Comparison of ENCODE assay signal across 1 cellular context in genomic region chr1:87115317-87115885, GRCh38.
TF ChIP-seq lines count a peak whose summit lies in the region.

No MANE protein-coding gene starts in this region.

TF ChIP-seq in HEK293, 187 proteins besides CTCF, POLR2A, EP300 and RAD21 (continued from another document):
- TF ChIP-seq ZNF654 (tag by site-specific recombination; IDR thresholded peaks at IDR 0.05; ENCODE audit: low read depth), result no peak
